Comparison of ENCODE assay signal across 1 cellular context in the genomic region with DNA sequence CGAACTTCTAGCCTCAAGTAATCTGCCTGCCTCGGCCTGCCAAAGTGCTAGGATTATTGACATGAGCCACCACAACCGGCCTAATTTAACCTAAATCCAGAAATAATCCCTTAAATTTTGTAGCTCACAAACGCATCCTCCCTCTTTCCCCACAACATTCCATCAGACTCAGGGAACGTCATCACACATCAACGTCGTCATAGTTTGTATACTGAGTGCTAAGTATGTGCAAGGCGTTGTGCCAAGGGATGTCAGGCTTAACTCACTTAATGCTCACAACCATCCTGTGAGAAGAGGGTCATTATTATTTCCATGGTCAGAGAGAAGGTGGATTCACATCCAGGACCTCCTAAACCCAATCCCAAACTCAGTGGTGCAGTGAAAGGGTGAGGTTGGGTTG.
TF ChIP-seq lines count a peak whose summit lies in the region.

No MANE protein-coding gene starts in this region.

TF ChIP-seq in H1, 55 proteins besides CTCF, POLR2A, EP300 and RAD21:
- TF ChIP-seq JUN (IDR thresholded peaks at IDR 0.05; ENCODE audit: low read depth, low read length) (no peak), CEBPB (IDR thresholded peaks at IDR 0.05; ENCODE audit: low read depth, low read length) (no peak), RXRA (IDR thresholded peaks at IDR 0.05; ENCODE audit: insufficient read depth, low read depth, low read length) (no peak), EZH2 (IDR thresholded peaks at IDR 0.05; ENCODE audit: low read depth, low read length, severe bottlenecking) (no peak), FOSL1 (IDR thresholded peaks at IDR 0.05; ENCODE audit: insufficient read depth, low read depth, low read length) (no peak), POU5F1 (IDR thresholded peaks at IDR 0.05; ENCODE audit: low read depth, low read length) (no peak), CREB1 (IDR thresholded peaks at IDR 0.05) (no peak), POLR2AphosphoS5 (IDR thresholded peaks at IDR 0.05; ENCODE audit: low read depth, low read length) (no peak), GABPA (IDR thresholded peaks at IDR 0.05; ENCODE audit: borderline replicate concordance, insufficient read depth, low read length) (no peak), BACH1 (IDR thresholded peaks at IDR 0.05; ENCODE audit: low read length) (no peak), ZNF274 (IDR thresholded peaks at IDR 0.05; ENCODE audit: borderline replicate concordance, extremely low read depth, low read length) (no peak), KDM1A (IDR thresholded peaks at IDR 0.05; ENCODE audit: borderline replicate concordance, low read length) (no peak), BRCA1 (IDR thresholded peaks at IDR 0.05; ENCODE audit: low read depth, low read length) (no peak), PHF8 (conservative IDR thresholded peaks at IDR 0.05; ENCODE audit: low read depth, low read length) (no peak)
- TF ChIP-seq, protein P1, sequence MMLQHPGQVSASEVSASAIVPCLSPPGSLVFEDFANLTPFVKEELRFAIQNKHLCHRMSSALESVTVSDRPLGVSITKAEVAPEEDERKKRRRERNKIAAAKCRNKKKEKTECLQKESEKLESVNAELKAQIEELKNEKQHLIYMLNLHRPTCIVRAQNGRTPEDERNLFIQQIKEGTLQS (IDR thresholded peaks at IDR 0.05; ENCODE audit: insufficient read depth, low read depth, low read length) = no peak
